1 cellular context compared by ENCODE assay signal in genomic region chr22:43077121-43077877, GRCh38.
TF ChIP-seq lines count a peak whose summit lies in the region.

No MANE protein-coding gene starts in this region.

TF ChIP-seq in GM23338, 12 proteins besides CTCF, POLR2A, EP300 and RAD21 (continued from another document):
- TF ChIP-seq ZNF462 (CRISPR knock-in tag; IDR thresholded peaks at IDR 0.05) (no peak), ZNF114 (CRISPR knock-in tag; IDR thresholded peaks at IDR 0.05) (no peak), CREB1 (CRISPR knock-in tag; IDR thresholded peaks at IDR 0.05; ENCODE audit: low read depth) (no peak), NANOG (IDR thresholded peaks at IDR 0.05; ENCODE audit: borderline replicate concordance) (no peak), REST (IDR thresholded peaks at IDR 0.05; ENCODE audit: unreplicated experiment) (no peak)
TF ChIP-seq in GM23338: peak in this region for 0.
